Comparison of ENCODE assay signal across 31 cellular contexts in the genomic region with DNA sequence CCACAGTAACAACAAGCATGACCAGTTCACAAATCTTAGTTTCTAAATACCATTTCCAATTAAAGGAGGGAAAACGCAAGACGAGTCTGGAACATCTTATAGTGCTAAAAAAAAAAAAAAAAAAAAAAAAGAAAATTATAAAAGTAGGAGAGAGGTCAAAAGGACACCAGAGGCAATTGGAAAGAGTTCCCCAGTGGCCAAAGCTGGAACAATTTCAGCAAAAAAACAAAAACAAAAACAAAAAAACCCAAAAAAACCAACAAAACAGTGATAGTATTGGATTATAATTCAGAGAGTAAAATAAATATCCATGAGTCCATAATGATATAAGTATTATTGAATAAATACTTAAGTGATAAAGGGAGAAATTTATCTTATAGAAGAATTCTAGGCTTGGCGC.
"Had no signal": no experiment of that assay in that cellular context is flagged by ENCODE, and none has a peak within 500 bp of the region (broad histone marks: within the 10 kb centered on the region; RNA-seq: fewer than 3 reads in every experiment).

No MANE protein-coding gene starts in this region.

- H3K36me3 ChIP-seq: ascending aorta, breast epithelium, cardiac muscle cell, colonic mucosa, esophagus squamous epithelium, heart left ventricle had no signal

- H3K27ac Mint-ChIP-seq: activated CD4-positive, alpha-beta memory T cell treated with anti-CD3 and anti-CD28 coated beads for 36 hours; activated CD4-positive, alpha-beta T cell treated with anti-CD3 and anti-CD28 coated beads for 36 hours; activated CD4-positive, alpha-beta T cell treated with anti-CD3 and anti-CD28 coated beads, Interleukin-2, amount 10 ng/mL, durations not matched to agents 24 days and 14 days; activated CD8-positive, alpha-beta memory T cell treated with anti-CD3 and anti-CD28 coated beads, Interleukin-2, amount 10 ng/mL, durations not matched to agents 7 days and 5 days; activated CD8-positive, alpha-beta T cell treated with anti-CD3 and anti-CD28 coated beads, Interleukin-2, amount 10 ng/mL, durations not matched to agents 7 days and 5 days; activated naive CD4-positive, alpha-beta T cell treated with anti-CD3 and anti-CD28 coated beads for 36 hours; activated naive CD4-positive, alpha-beta T cell treated with anti-CD3 and anti-CD28 coated beads, Interleukin-2, amount 50 U/mL, for 72 hours; activated naive CD8-positive, alpha-beta T cell treated with anti-CD3 and anti-CD28 coated beads, Interleukin-2, amount 10 ng/mL, durations not matched to agents 7 days and 5 days; activated T-helper 1 cell treated with anti-CD3 and anti-CD28 coated beads, Interleukin-12 subunit alpha, Interleukin-12 subunit beta, Interleukin-2, Interleukin-4 antibody, amounts not matched to agents 30 ng/mL and 10 ng/mL and 1 ng/mL, durations not matched to agents 14 hours and 24 hours and 36 hours; activated T-helper 2 cell treated with anti-CD3 and anti-CD28 coated beads, Interferon-gamma antibody, Interleukin-2, Interleukin-4, amounts not matched to agents 10 μg/mL and 5 μg/mL and 100 μg/mL, durations not matched to agents 14 hours and 24 hours and 36 hours; brain; T-helper 17 cell; T-helper 2 cell treated with Interferon-gamma antibody and Interleukin-4, amounts not matched to agents 5 μg/mL and 100 μg/mL, for 36 hours had no signal

- H3K27me3 Mint-ChIP-seq: activated CD4-positive, alpha-beta T cell treated with anti-CD3 and anti-CD28 coated beads for 36 hours; brain had no signal

- H3K36me3 Mint-ChIP-seq: activated CD4-positive, alpha-beta memory T cell treated with anti-CD3 and anti-CD28 coated beads for 36 hours; activated CD8-positive, alpha-beta memory T cell treated with anti-CD3 and anti-CD28 coated beads, Interleukin-2, amount 10 ng/mL, durations not matched to agents 7 days and 5 days; activated naive CD4-positive, alpha-beta T cell treated with anti-CD3 and anti-CD28 coated beads, Interleukin-2, amount 50 U/mL, for 72 hours; activated naive CD8-positive, alpha-beta T cell treated with anti-CD3 and anti-CD28 coated beads, Interleukin-2, amount 10 ng/mL, durations not matched to agents 7 days and 5 days; brain had no signal

- H3K4me3 ChIP-seq: ascending aorta, breast epithelium, cardiac muscle cell, colonic mucosa, esophagus squamous epithelium, heart left ventricle had no signal

- H3K4me1 Mint-ChIP-seq: activated CD4-positive, alpha-beta T cell treated with anti-CD3 and anti-CD28 coated beads for 36 hours; activated CD8-positive, alpha-beta memory T cell treated with anti-CD3 and anti-CD28 coated beads, Interleukin-2, amount 10 ng/mL, durations not matched to agents 7 days and 5 days; activated naive CD8-positive, alpha-beta T cell treated with anti-CD3 and anti-CD28 coated beads, Interleukin-2, amount 10 ng/mL, durations not matched to agents 7 days and 5 days; brain had no signal

- H3K27me3 ChIP-seq: ascending aorta, breast epithelium, cardiac muscle cell, colonic mucosa, esophagus squamous epithelium, heart left ventricle had no signal

- H3K9me3 ChIP-seq: ascending aorta, breast epithelium, colonic mucosa, esophagus squamous epithelium, heart left ventricle had no signal

- DNase-seq: activated CD4-positive, alpha-beta memory T cell treated with anti-CD3 and anti-CD28 coated beads for 36 hours; activated CD4-positive, alpha-beta T cell treated with anti-CD3 and anti-CD28 coated beads for 36 hours; activated CD4-positive, alpha-beta T cell treated with anti-CD3 and anti-CD28 coated beads, Interleukin-2, amount 10 ng/mL, durations not matched to agents 24 days and 14 days; activated CD4-positive, CD25-positive, alpha-beta regulatory T cell; activated CD4-positive, CD25-positive, alpha-beta regulatory T cell treated with anti-CD3 and anti-CD28 coated beads, Interleukin-2, amount 50 U/mL, for 72 hours; activated CD8-positive, alpha-beta memory T cell treated with anti-CD3 and anti-CD28 coated beads, Interleukin-2, amount 10 ng/mL, durations not matched to agents 7 days and 5 days; activated CD8-positive, alpha-beta memory T cell treated with anti-CD3 and anti-CD28 coated beads, Interleukin-2, amount 50 U/mL, for 4 hours; activated CD8-positive, alpha-beta T cell treated with anti-CD3 and anti-CD28 coated beads, Interleukin-2, amount 10 ng/mL, durations not matched to agents 7 days and 5 days; activated effector memory CD4-positive, alpha-beta T cell treated with anti-CD3 and anti-CD28 coated beads, Interleukin-2, amount 50 U/mL, for 16 hours; activated naive CD4-positive, alpha-beta T cell treated with anti-CD3 and anti-CD28 coated beads for 36 hours; activated naive CD8-positive, alpha-beta T cell treated with anti-CD3 and anti-CD28 coated beads, Interleukin-2, amount 10 ng/mL, durations not matched to agents 7 days and 5 days; activated T-cell treated with anti-CD3 and anti-CD28 coated beads, Interleukin-2, amount 50 U/mL, for 1 hour; activated T-cell treated with anti-CD3 and anti-CD28 coated beads, Interleukin-2, amount 50 U/mL, for 48 hours; central memory CD4-positive, alpha-beta T cell; cerebellar nuclear complex; colonic mucosa; effector CD8-positive, alpha-beta T cell; esophagus squamous epithelium; foreskin fibroblast; heart left ventricle; T-helper 1 cell; T-helper 17 cell; T1000 had no signal

- H3K4me1 ChIP-seq: ascending aorta, breast epithelium, colonic mucosa, heart left ventricle had no signal

- H3K4me3 Mint-ChIP-seq: activated CD4-positive, alpha-beta memory T cell treated with anti-CD3 and anti-CD28 coated beads for 36 hours; activated CD4-positive, alpha-beta T cell treated with anti-CD3 and anti-CD28 coated beads for 36 hours; activated CD4-positive, alpha-beta T cell treated with anti-CD3 and anti-CD28 coated beads, Interleukin-2, amount 10 ng/mL, durations not matched to agents 24 days and 14 days; activated CD8-positive, alpha-beta memory T cell treated with anti-CD3 and anti-CD28 coated beads, Interleukin-2, amount 10 ng/mL, durations not matched to agents 7 days and 5 days; activated CD8-positive, alpha-beta T cell treated with anti-CD3 and anti-CD28 coated beads, Interleukin-2, amount 10 ng/mL, durations not matched to agents 7 days and 5 days; activated naive CD4-positive, alpha-beta T cell treated with anti-CD3 and anti-CD28 coated beads for 36 hours; activated naive CD8-positive, alpha-beta T cell treated with anti-CD3 and anti-CD28 coated beads, Interleukin-2, amount 10 ng/mL, durations not matched to agents 7 days and 5 days; activated T-helper 1 cell treated with anti-CD3 and anti-CD28 coated beads, Interleukin-12 subunit alpha, Interleukin-12 subunit beta, Interleukin-2, Interleukin-4 antibody, amounts not matched to agents 30 ng/mL and 10 ng/mL and 1 ng/mL, durations not matched to agents 14 hours and 24 hours and 36 hours; brain; T-helper 17 cell; T-helper 2 cell treated with Interferon-gamma antibody and Interleukin-4, amounts not matched to agents 5 μg/mL and 100 μg/mL, for 36 hours had no signal

- H3K9me3 Mint-ChIP-seq: activated CD4-positive, alpha-beta memory T cell treated with anti-CD3 and anti-CD28 coated beads for 36 hours; activated CD4-positive, alpha-beta T cell treated with anti-CD3 and anti-CD28 coated beads, Interleukin-2, amount 10 ng/mL, durations not matched to agents 24 days and 14 days; activated naive CD4-positive, alpha-beta T cell treated with anti-CD3 and anti-CD28 coated beads for 36 hours; activated naive CD4-positive, alpha-beta T cell treated with anti-CD3 and anti-CD28 coated beads, Interleukin-2, amount 50 U/mL, for 72 hours; activated naive CD8-positive, alpha-beta T cell treated with anti-CD3 and anti-CD28 coated beads, Interleukin-2, amount 10 ng/mL, durations not matched to agents 7 days and 5 days; activated T-helper 1 cell treated with anti-CD3 and anti-CD28 coated beads, Interleukin-12 subunit alpha, Interleukin-12 subunit beta, Interleukin-2, Interleukin-4 antibody, amounts not matched to agents 30 ng/mL and 10 ng/mL and 1 ng/mL, durations not matched to agents 14 hours and 24 hours and 36 hours; activated T-helper 2 cell treated with anti-CD3 and anti-CD28 coated beads, Interferon-gamma antibody, Interleukin-2, Interleukin-4, amounts not matched to agents 10 μg/mL and 5 μg/mL and 100 μg/mL, durations not matched to agents 14 hours and 24 hours and 36 hours; brain; T-helper 2 cell treated with Interferon-gamma antibody and Interleukin-4, amounts not matched to agents 5 μg/mL and 100 μg/mL, for 36 hours had no signal

- ATAC-seq: activated CD4-positive, alpha-beta T cell treated with anti-CD3 and anti-CD28 coated beads for 36 hours; activated CD8-positive, alpha-beta memory T cell treated with anti-CD3 and anti-CD28 coated beads, Interleukin-2, amount 10 ng/mL, durations not matched to agents 7 days and 5 days; activated CD8-positive, alpha-beta T cell treated with anti-CD3 and anti-CD28 coated beads, Interleukin-2, amount 10 ng/mL, durations not matched to agents 7 days and 5 days; activated naive CD4-positive, alpha-beta T cell treated with anti-CD3 and anti-CD28 coated beads, Interleukin-2, amount 50 U/mL, for 72 hours; heart left ventricle; T-helper 17 cell had no signal

- H3K27ac ChIP-seq: ascending aorta, breast epithelium, cardiac muscle cell, colonic mucosa, esophagus squamous epithelium, heart left ventricle had no signal
